Comparison of ENCODE assay signal across 8 cellular contexts in the genomic region with DNA sequence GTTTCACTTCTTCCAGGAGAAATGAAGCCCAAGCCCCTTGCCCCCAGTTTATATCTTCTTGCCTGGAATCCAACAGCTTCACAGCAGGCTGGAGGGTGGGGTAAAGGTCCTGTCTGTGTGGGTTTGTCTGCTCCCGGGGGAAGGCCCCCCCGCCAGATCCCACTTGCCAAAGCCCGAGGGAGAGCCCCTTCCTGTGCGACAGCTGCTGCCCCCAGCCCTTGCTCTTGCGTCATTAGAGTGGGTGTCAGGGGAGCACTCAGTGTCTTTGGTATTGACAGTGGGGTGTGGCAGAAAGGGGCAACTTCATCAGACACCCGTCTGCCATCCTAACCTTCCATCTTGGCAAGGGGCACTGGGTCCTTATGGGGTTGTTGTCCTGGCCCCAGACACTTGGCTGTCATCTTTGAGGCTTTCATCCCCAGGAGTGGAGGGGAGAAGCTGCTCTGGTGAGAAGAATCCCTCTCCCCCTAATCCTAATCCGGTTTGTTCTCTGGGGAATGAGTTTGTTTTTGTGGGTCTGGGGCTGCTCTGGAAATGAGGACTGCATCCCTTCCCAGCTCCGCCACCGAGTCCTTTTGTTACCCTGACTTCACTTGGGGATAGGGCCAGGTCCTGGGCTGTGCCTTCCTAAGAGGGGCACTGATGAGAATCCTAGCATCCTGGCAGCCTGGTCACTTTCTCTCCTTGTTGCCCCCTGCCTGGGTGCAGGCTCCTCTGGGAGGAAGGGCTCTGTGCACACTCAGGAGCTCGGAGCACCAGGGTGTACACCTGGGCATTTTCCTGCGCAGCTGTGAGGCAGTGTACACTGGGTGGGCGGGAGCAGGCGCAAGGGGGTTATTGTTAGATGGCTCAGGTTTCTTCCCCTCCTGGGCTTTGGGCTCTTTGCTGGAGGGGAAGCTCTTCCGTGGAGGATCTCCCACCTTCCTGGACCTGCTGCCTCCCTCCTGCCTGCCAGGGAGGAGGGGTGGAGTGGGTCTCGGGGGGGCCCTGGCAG. TPM values are rescaled to one million over a fixed set of nuclear protein-coding genes. Genes with fewer than 3 reads are reported as not detected.
DNase-seq lines count a peak whose midpoint lies in the region; ATAC-seq and TF ChIP-seq lines count a peak whose summit lies in the region.

No MANE protein-coding gene starts in this region.

- H3K27me3 Mint-ChIP-seq in CD4-positive, CD25-positive, alpha-beta regulatory T cell, result no peaks in the 10 kb centered on the region
- H3K27me3 Mint-ChIP-seq in endothelial cell (ENCODE audit: unreplicated experiment), result peaks cover 20% of the 10 kb centered on the region

- no peak for DNase-seq in CD4-positive, CD25-positive, alpha-beta regulatory T cell
- DNase-seq in NCI-H82 treated with DMSO at 0.1 percent for 48 hours (lab: John Stamatoyannopoulos, UW; ENCODE audit: unreplicated experiment), result peak; percentile 77
- DNase-seq in endothelial cell (ENCODE audit: low spot score), result no peak
- DNase-seq in UCSD-AML1 (lab: John Stamatoyannopoulos, UW; ENCODE audit: unreplicated experiment), result no peak
- no peak for DNase-seq in posterior cingulate gyrus
- DNase-seq in activated CD4-positive, alpha-beta T cell treated with anti-CD3 and anti-CD28 coated beads, Interleukin-2, amount 50 U/mL, for 4 hours, result no peak
- DNase-seq in posterior vena cava (ENCODE audit: low spot score), result no peak

- no peak for ATAC-seq in CD4-positive, CD25-positive, alpha-beta regulatory T cell (ENCODE audit: low read depth in 2 of 2)

- peak overlapping the region; percentile 83 to 93 (median 89) for H3K27ac Mint-ChIP-seq in CD4-positive, CD25-positive, alpha-beta regulatory T cell
- H3K27ac Mint-ChIP-seq in endothelial cell (ENCODE audit: unreplicated experiment), result peak overlapping the region; percentile 98

- H3K4me1 ChIP-seq in CD4-positive, CD25-positive, alpha-beta regulatory T cell (ENCODE audit: control insufficient read depth, insufficient read depth, low read length, poor library complexity, severe bottlenecking), result peaks cover 80% of the 10 kb centered on the region
- peaks cover 59% of the 10 kb centered on the region for H3K4me1 ChIP-seq in neuron (ENCODE audit: insufficient read depth, low read length)

- H3K36me3 Mint-ChIP-seq in CD4-positive, CD25-positive, alpha-beta regulatory T cell, result no peaks in the 10 kb centered on the region
- H3K36me3 Mint-ChIP-seq in endothelial cell (ENCODE audit: low read depth, unreplicated experiment), result peaks cover 13% of the 10 kb centered on the region

- peaks cover 11% of the 10 kb centered on the region for H3K36me3 ChIP-seq in CD4-positive, CD25-positive, alpha-beta regulatory T cell (ENCODE audit: control insufficient read depth, insufficient read depth, low read length)
- no peaks in the 10 kb centered on the region for H3K36me3 ChIP-seq in neuron (ENCODE audit: insufficient read depth, low read length)

- no peak for TF ChIP-seq CTCF in endothelial cell (IDR thresholded peaks at IDR 0.05; ENCODE audit: unreplicated experiment)

- H3K4me1 Mint-ChIP-seq in CD4-positive, CD25-positive, alpha-beta regulatory T cell, result peaks cover 0 to 85% (median 49%) of the 10 kb centered on the region in 4 donors
- peaks cover 57% of the 10 kb centered on the region for H3K4me1 Mint-ChIP-seq in endothelial cell (ENCODE audit: unreplicated experiment)

- no peaks in the 10 kb centered on the region for H3K9me3 ChIP-seq in CD4-positive, CD25-positive, alpha-beta regulatory T cell (ENCODE audit: control insufficient read depth in 2 of 2, low read length in 2 of 2)
- H3K9me3 ChIP-seq in neuron (ENCODE audit: low read length), result no peaks in the 10 kb centered on the region

- H2AFZ ChIP-seq in neuron (ENCODE audit: low read depth, low read length), result no peak overlapping the region

- H3K27ac ChIP-seq in CD4-positive, CD25-positive, alpha-beta regulatory T cell (ENCODE audit: insufficient read depth, low read length, poor library complexity, severe bottlenecking), result peak overlapping the region; percentile 81

- H3K27me3 ChIP-seq in CD4-positive, CD25-positive, alpha-beta regulatory T cell (ENCODE audit: control insufficient read depth, insufficient read depth, low read length), result no peaks in the 10 kb centered on the region
- H3K27me3 ChIP-seq in neuron (ENCODE audit: insufficient read depth, low read length), result no peaks in the 10 kb centered on the region

- intact Hi-C loops in posterior cingulate gyrus (cut with DNase I), result no loop called here
- intact Hi-C loops in posterior vena cava (cut with DNase I), result no loop called here

- no peaks in the 10 kb centered on the region for H3K9me3 Mint-ChIP-seq in CD4-positive, CD25-positive, alpha-beta regulatory T cell
- no peaks in the 10 kb centered on the region for H3K9me3 Mint-ChIP-seq in endothelial cell (ENCODE audit: unreplicated experiment)

- H3K4me3 ChIP-seq in CD4-positive, CD25-positive, alpha-beta regulatory T cell (ENCODE audit: low read depth, low read length), result peak overlapping the region; percentile 18
- peak overlapping the region; percentile 59 for H3K4me3 ChIP-seq in neuron (ENCODE audit: low read length)

- H3K4me3 Mint-ChIP-seq in CD4-positive, CD25-positive, alpha-beta regulatory T cell, result peak overlapping the region; percentile 82 to 93 (median 86)
- peak overlapping the region; percentile 97 for H3K4me3 Mint-ChIP-seq in endothelial cell (ENCODE audit: unreplicated experiment)

RNA-seq across cellular contexts. Expression of a gene that starts 21.1 kb away (rescaled TPM):
- total RNA-seq in CD4-positive, CD25-positive, alpha-beta regulatory T cell, result not detected
- polyA plus RNA-seq in CD4-positive, CD25-positive, alpha-beta regulatory T cell, result not detected
- total RNA-seq in endothelial cell (ENCODE audit: unreplicated experiment) (1.1 TPM), posterior vena cava (under 1 TPM; 0.79 to 1.00 TPM)

RNA-seq across cellular contexts. Expression of a gene that starts 34.4 kb away (rescaled TPM):
- total RNA-seq in CD4-positive, CD25-positive, alpha-beta regulatory T cell, result 126 TPM
- 10 to 100 TPM in 3 of 4 donors, 1 to 10 TPM in 1; 7.3 to 14.5 (median 12.6) TPM for polyA plus RNA-seq in CD4-positive, CD25-positive, alpha-beta regulatory T cell
- total RNA-seq in endothelial cell (ENCODE audit: unreplicated experiment) (42.8 TPM), posterior vena cava (10 to 100 TPM; 47.5 to 54.5 TPM)

RNA-seq across cellular contexts. Expression of a gene that starts 55.7 kb away (rescaled TPM):
- total RNA-seq in CD4-positive, CD25-positive, alpha-beta regulatory T cell, result 5.7 TPM
- 1 to 10 TPM in 2 of 4 donors, under 1 TPM in 1, not detected in 1; 0.59 to 1.7 (median 1.1) TPM for polyA plus RNA-seq in CD4-positive, CD25-positive, alpha-beta regulatory T cell
- total RNA-seq in endothelial cell (ENCODE audit: unreplicated experiment) (18.2 TPM), posterior vena cava (1 to 10 TPM; 1.4 to 2.5 TPM)
